In the genomic region with DNA sequence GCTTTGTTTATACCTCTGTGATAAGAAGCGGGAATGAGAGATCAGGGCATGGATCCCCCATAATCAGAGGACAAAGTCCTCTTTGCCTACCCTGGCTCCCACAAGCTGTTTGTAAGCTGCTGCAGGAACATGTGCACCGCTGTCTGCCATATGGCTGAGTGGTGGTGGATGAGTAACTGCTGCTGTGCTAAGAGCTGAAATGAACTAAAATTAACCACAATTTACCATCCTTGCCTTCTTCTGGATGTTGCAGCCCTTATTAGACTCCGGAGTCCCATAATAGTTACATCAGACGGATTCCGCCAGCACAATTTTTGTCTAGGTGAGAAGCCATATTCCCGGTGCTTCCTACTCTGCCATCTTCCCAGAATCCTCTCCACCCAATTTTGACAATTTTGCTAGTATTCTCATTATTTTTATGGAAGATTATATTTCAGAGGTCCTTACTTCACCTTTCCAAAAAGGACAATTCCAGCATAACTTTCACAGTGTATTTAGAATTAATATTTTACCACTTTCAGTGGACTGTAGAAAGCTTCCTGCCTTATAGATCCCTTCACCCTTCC, we compare ENCODE assay signal across 2 cellular contexts.
TF ChIP-seq lines count a peak whose summit lies in the region.

No MANE protein-coding gene starts in this region.

TF ChIP-seq in HepG2, 621 proteins besides CTCF, POLR2A, EP300 and RAD21:
- 0 out of 2 replicates have a peak, but pooled peaks have one; percentile 8 for TF ChIP-seq ZNF331 (CRISPR knock-in tag; IDR thresholded peaks at IDR 0.05)
- TF ChIP-seq, protein P1, sequence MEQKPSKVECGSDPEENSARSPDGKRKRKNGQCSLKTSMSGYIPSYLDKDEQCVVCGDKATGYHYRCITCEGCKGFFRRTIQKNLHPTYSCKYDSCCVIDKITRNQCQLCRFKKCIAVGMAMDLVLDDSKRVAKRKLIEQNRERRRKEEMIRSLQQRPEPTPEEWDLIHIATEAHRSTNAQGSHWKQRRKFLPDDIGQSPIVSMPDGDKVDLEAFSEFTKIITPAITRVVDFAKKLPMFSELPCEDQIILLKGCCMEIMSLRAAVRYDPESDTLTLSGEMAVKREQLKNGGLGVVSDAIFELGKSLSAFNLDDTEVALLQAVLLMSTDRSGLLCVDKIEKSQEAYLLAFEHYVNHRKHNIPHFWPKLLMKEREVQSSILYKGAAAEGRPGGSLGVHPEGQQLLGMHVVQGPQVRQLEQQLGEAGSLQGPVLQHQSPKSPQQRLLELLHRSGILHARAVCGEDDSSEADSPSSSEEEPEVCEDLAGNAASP (CRISPR knock-in tag; IDR thresholded peaks at IDR 0.05; ENCODE audit: borderline replicate concordance), result no peak
- TF ChIP-seq, protein P2, sequence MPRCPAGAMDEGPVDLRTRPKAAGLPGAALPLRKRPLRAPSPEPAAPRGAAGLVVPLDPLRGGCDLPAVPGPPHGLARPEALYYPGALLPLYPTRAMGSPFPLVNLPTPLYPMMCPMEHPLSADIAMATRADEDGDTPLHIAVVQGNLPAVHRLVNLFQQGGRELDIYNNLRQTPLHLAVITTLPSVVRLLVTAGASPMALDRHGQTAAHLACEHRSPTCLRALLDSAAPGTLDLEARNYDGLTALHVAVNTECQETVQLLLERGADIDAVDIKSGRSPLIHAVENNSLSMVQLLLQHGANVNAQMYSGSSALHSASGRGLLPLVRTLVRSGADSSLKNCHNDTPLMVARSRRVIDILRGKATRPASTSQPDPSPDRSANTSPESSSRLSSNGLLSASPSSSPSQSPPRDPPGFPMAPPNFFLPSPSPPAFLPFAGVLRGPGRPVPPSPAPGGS (CRISPR knock-in tag; IDR thresholded peaks at IDR 0.05), result no peak

TF ChIP-seq in H1, 55 proteins besides CTCF, POLR2A, EP300 and RAD21:
- TF ChIP-seq CHD1 (IDR thresholded peaks at IDR 0.05; ENCODE audit: low read depth, low read length) (no peak), CBX8 (IDR thresholded peaks at IDR 0.05; ENCODE audit: borderline replicate concordance, low read depth, low read length) (no peak), CEBPB (IDR thresholded peaks at IDR 0.05; ENCODE audit: low read depth, low read length) (no peak), NRF1 (IDR thresholded peaks at IDR 0.05; ENCODE audit: low read depth, low read length) (no peak), TAF1 (IDR thresholded peaks at IDR 0.05; ENCODE audit: low read depth, low read length) (no peak), SP2 (IDR thresholded peaks at IDR 0.05; ENCODE audit: low read length) (no peak), NANOG (IDR thresholded peaks at IDR 0.05; ENCODE audit: insufficient read depth, low read depth, low read length, poor library complexity, severe bottlenecking) (no peak), EZH2 (IDR thresholded peaks at IDR 0.05; ENCODE audit: low read depth, low read length, severe bottlenecking) (no peak), TAF7 (optimal IDR thresholded peaks at IDR 0.05; ENCODE audit: borderline replicate concordance, low read depth, low read length) (no peak), ZNF274 (IDR thresholded peaks at IDR 0.05; ENCODE audit: borderline replicate concordance, extremely low read depth, low read length) (no peak), SAP30 (IDR thresholded peaks at IDR 0.05; ENCODE audit: insufficient read depth, insufficient replicate concordance, low read length) (no peak)
